In genomic region chr4:6574747-6575502, GRCh38 we compare ENCODE assay signal across 8 cellular contexts. TPM values are rescaled to one million over a fixed set of nuclear protein-coding genes. Genes with fewer than 3 reads are reported as not detected.
DNase-seq lines count a peak whose midpoint lies in the region; ATAC-seq lines count a peak whose summit lies in the region.

Gene MAN2B2, plus strand, starts transcription at chr4:6575189. Its CDS starts 22 bp downstream, at chr4:6575211.

- ATAC-seq in GM18868 (IDR thresholded peaks at IDR 0.05; ENCODE audit: unreplicated experiment), result peak; percentile 97
- ATAC-seq in HG03103 (IDR thresholded peaks at IDR 0.05; ENCODE audit: low read depth, unreplicated experiment), result peak; percentile 89

- DNase-seq in AG08396 (ENCODE audit: low spot score) (peak; percentile 99), NCI-H2227 treated with DMSO at 0.1 percent for 48 hours (lab: John Stamatoyannopoulos, UW) (peak; percentile 70), cerebellum (ENCODE audit: low spot score) (peak; percentile 87), kidney glomerular epithelial cell (lab: John Stamatoyannopoulos, UW) (peak; percentile 43)
- peak; percentile 69 for DNase-seq in activated CD4-positive, alpha-beta T cell treated with anti-CD3 and anti-CD28 coated beads for 1 hour
- peak; percentile 49 to 82 for DNase-seq in stimulated activated CD4-positive, alpha-beta T cell treated with anti-CD3 and anti-CD28 coated beads, Interleukin-15, amount 100 ng/mL, for 48 hours (ENCODE audit: low read depth in 2 of 2)

RNA-seq across cellular contexts. Expression of gene MAN2B2, which starts in this region (rescaled TPM):
- total RNA-seq in cerebellum, result 6.4 TPM

Comparison
In these comparisons a context has a peak if more than half of its experiments do, and no peak if none do; other contexts are left out.
1. Peak in every context shown above with its lines: DNase-seq and ATAC-seq.
2. DNase-seq: peak in every context shown above with its lines; median percentile 99 in AG08396; 87 in cerebellum; 70 in NCI-H2227 treated with DMSO at 0.1 percent for 48 hours; 69 in activated CD4-positive, alpha-beta T cell treated with anti-CD3 and anti-CD28 coated beads for 1 hour; 66 in stimulated activated CD4-positive, alpha-beta T cell treated with anti-CD3 and anti-CD28 coated beads, Interleukin-15, amount 100 ng/mL, for 48 hours; 43 in kidney glomerular epithelial cell.